ENCODE assay signal across 17 cellular contexts in genomic region chr1:183607322-183607980, GRCh38. TPM values are rescaled to one million over a fixed set of nuclear protein-coding genes. Genes with fewer than 3 reads are reported as not detected.
DNase-seq lines count a peak whose midpoint lies in the region; ATAC-seq and TF ChIP-seq lines count a peak whose summit lies in the region.
"Had no signal": no experiment of that assay in that cellular context is flagged by ENCODE, and none has a peak within 500 bp of the region (broad histone marks: within the 10 kb centered on the region; RNA-seq: fewer than 3 reads in every experiment).

No MANE protein-coding gene starts in this region.

- H3K27ac Mint-ChIP-seq in nephron, result peak overlapping the region; percentile 57 to 95 (median 85)
- peak overlapping the region in 1 of 2 donors; percentile 78 for H3K27ac Mint-ChIP-seq in stimulated activated naive CD8-positive, alpha-beta T cell treated with anti-CD3 and anti-CD28 coated beads, Interleukin-15, amount 100 ng/mL, for 72 hours
- H3K27ac Mint-ChIP-seq: activated T-cell treated with anti-CD3 and anti-CD28 coated beads, Interleukin-2, amount 50 U/mL, for 24 hours had no signal

- in situ Hi-C loops in GM23248 (cut with MboI), result no loop called here

- H3K4me2 ChIP-seq in GM23248 (ENCODE audit: unreplicated experiment) (peak overlapping the region; percentile 69), MM.1S (ENCODE audit: low read depth, low read length) (no peak overlapping the region)
- H3K4me2 ChIP-seq: hepatocyte had no signal

- H3K36me3 ChIP-seq in GM23248 (ENCODE audit: low read depth) (no peaks in the 10 kb centered on the region), MM.1S (replicated peaks; ENCODE audit: insufficient read depth, low read length) (no peaks in the 10 kb centered on the region)

- H3K9me2 ChIP-seq in GM23248 (ENCODE audit: insufficient read depth) (no peaks in the 10 kb centered on the region), MM.1S (replicated peaks; ENCODE audit: insufficient read depth, low read length) (no peaks in the 10 kb centered on the region)

- H3K9me3 ChIP-seq in GM23248 (ENCODE audit: low read depth) (no peaks in the 10 kb centered on the region), MM.1S (replicated peaks; ENCODE audit: insufficient read depth, low read length) (no peaks in the 10 kb centered on the region)

- H3K4me3 Mint-ChIP-seq in nephron, result no peak overlapping the region
- no peak overlapping the region for H3K4me3 Mint-ChIP-seq in stimulated activated naive CD8-positive, alpha-beta T cell treated with anti-CD3 and anti-CD28 coated beads, Interleukin-15, amount 100 ng/mL, for 72 hours
- H3K4me3 Mint-ChIP-seq: activated T-cell treated with anti-CD3 and anti-CD28 coated beads, Interleukin-2, amount 50 U/mL, for 24 hours had no signal

- H3K4me1 ChIP-seq in GM23248 (ENCODE audit: insufficient read depth) (peaks cover 50% of the 10 kb centered on the region), MM.1S (ENCODE audit: low read length) (peaks cover 18% of the 10 kb centered on the region)

- H4K20me1 ChIP-seq in GM23248 (ENCODE audit: insufficient read depth), result no peaks in the 10 kb centered on the region
- no peaks in the 10 kb centered on the region for H4K20me1 ChIP-seq in MM.1S (ENCODE audit: insufficient read depth, low read length)

- no peaks in the 10 kb centered on the region for H3K36me3 Mint-ChIP-seq in nephron (ENCODE audit: low read depth)

- no peak for TF ChIP-seq CTCF in MM.1S (IDR thresholded peaks at IDR 0.05; ENCODE audit: low read length)
- no peak for TF ChIP-seq CTCF in nephron (IDR thresholded peaks at IDR 0.05; ENCODE audit: unreplicated experiment in 3 of 3)

- H3K27me3 Mint-ChIP-seq in nephron (ENCODE audit: low read depth), result peaks cover 6% of the 10 kb centered on the region
- H3K27me3 Mint-ChIP-seq in stimulated activated naive CD8-positive, alpha-beta T cell treated with anti-CD3 and anti-CD28 coated beads, Interleukin-15, amount 100 ng/mL, for 72 hours, result peaks cover 40% of the 10 kb centered on the region

- peak overlapping the region; percentile 69 for H3K9ac ChIP-seq in GM23248
- H3K9ac ChIP-seq in MM.1S (ENCODE audit: low read length), result no peak overlapping the region

- ATAC-seq in GM18868 (IDR thresholded peaks at IDR 0.05; ENCODE audit: unreplicated experiment) (peak; percentile 33), esophagus mucosa (no peak)
- ATAC-seq in stimulated activated naive CD8-positive, alpha-beta T cell treated with anti-CD3 and anti-CD28 coated beads, Interleukin-15, amount 100 ng/mL, for 72 hours, result no peak

- H2AFZ ChIP-seq in GM23248 (peak overlapping the region; percentile 61), MM.1S (ENCODE audit: low read length) (0 out of 2 replicates have a peak overlapping the region, but pooled peaks have one; percentile 7)
- H2AFZ ChIP-seq: hepatocyte had no signal

- H3K27me3 ChIP-seq in GM23248 (replicated peaks; ENCODE audit: insufficient read depth), result no peaks in the 10 kb centered on the region
- no peaks in the 10 kb centered on the region for H3K27me3 ChIP-seq in MM.1S (replicated peaks; ENCODE audit: insufficient read depth, low read length)
- H3K27me3 ChIP-seq: hepatocyte had no signal

- peaks cover 46% of the 10 kb centered on the region for H3K4me1 Mint-ChIP-seq in nephron
- peaks cover 11% of the 10 kb centered on the region for H3K4me1 Mint-ChIP-seq in stimulated activated naive CD8-positive, alpha-beta T cell treated with anti-CD3 and anti-CD28 coated beads, Interleukin-15, amount 100 ng/mL, for 72 hours

- H3K27ac ChIP-seq in GM23248 (peak overlapping the region; percentile 95), MM.1S (ENCODE audit: low read length) (peak overlapping the region; percentile 3; the same call in 1 of the 2 replicates)
- H3K27ac ChIP-seq: hepatocyte, HL-60 had no signal

- no peaks in the 10 kb centered on the region for H3K9me3 Mint-ChIP-seq in nephron
- H3K9me3 Mint-ChIP-seq in stimulated activated naive CD8-positive, alpha-beta T cell treated with anti-CD3 and anti-CD28 coated beads, Interleukin-15, amount 100 ng/mL, for 72 hours, result no peaks in the 10 kb centered on the region
- H3K9me3 Mint-ChIP-seq: activated T-cell treated with anti-CD3 and anti-CD28 coated beads, Interleukin-2, amount 50 U/mL, for 24 hours had no signal

- no peak overlapping the region for H3K4me3 ChIP-seq in GM23248
- no peak overlapping the region for H3K4me3 ChIP-seq in MM.1S (ENCODE audit: low read length)
- H3K4me3 ChIP-seq: hepatocyte had no signal

- no peaks in the 10 kb centered on the region for H3K79me2 ChIP-seq in GM23248 (ENCODE audit: insufficient read depth)
- no peaks in the 10 kb centered on the region for H3K79me2 ChIP-seq in MM.1S (ENCODE audit: low read length)
- H3K79me2 ChIP-seq: hepatocyte had no signal

- H3F3A ChIP-seq in GM23248 (ENCODE audit: insufficient read depth) (peaks cover 44% of the 10 kb centered on the region), MM.1S (ENCODE audit: insufficient read depth, low read length) (no peaks in the 10 kb centered on the region)

- WGBS in GM23248 (ENCODE audit: low coverage in 1 of 2, low lambda C conversion rate in 2 of 2, missing lambda C conversion rate in 2 of 2), 2 experiments, result 96 to 98% methylated on average over 2 of the region's 2 CpGs

- DNase-seq in GM23248 (no peak), MM.1S (no peak), SW480 (ENCODE audit: low spot score) (no peak), NCI-H2081 (lab: John Stamatoyannopoulos, UW) (no peak)
- DNase-seq in stimulated activated naive CD8-positive, alpha-beta T cell treated with anti-CD3 and anti-CD28 coated beads, Interleukin-15, amount 100 ng/mL, for 72 hours, result no peak
- DNase-seq: activated T-cell treated with anti-CD3 and anti-CD28 coated beads, Interleukin-2, amount 50 U/mL, for 24 hours; NCI-H446; SIG-M5; stimulated activated CD4-positive, alpha-beta T cell treated with anti-CD3 and anti-CD28 coated beads, Interleukin-4, amount 100 ng/mL, for 24 hours had no signal

RNA-seq across cellular contexts. Expression of gene NCF2, which starts 17.2 kb away (rescaled TPM):
- not detected in 2 replicates for total RNA-seq in GM23248 (2014; rRNA removed; shearing (Covaris generic))
- polyA plus RNA-seq in GM23248 (2016; fragmentation: Nextera tagmentation; extraction: Ambion mirVana), result 0.28 and 0.41 TPM in 2 replicates
- total RNA-seq in esophagus mucosa, result 8.3 TPM
- total RNA-seq: H1, lung microvascular endothelial cell had no signal
- polyA plus RNA-seq: H1 had no signal

RNA-seq across cellular contexts. Expression of gene ARPC5, which starts 28.1 kb away (rescaled TPM):
- 388 and 428 TPM in 2 replicates for total RNA-seq in GM23248 (2014; rRNA removed; shearing (Covaris generic))
- polyA plus RNA-seq in GM23248 (2016; fragmentation: Nextera tagmentation; extraction: Ambion mirVana), result 666 and 676 TPM in 2 replicates
- total RNA-seq in esophagus mucosa, result 97.8 TPM

RNA-seq across cellular contexts. Expression of gene APOBEC4, which starts 45.7 kb away (rescaled TPM):
- not detected in 2 replicates for total RNA-seq in GM23248 (2014; rRNA removed; shearing (Covaris generic))
- polyA plus RNA-seq in GM23248 (2016; fragmentation: Nextera tagmentation; extraction: Ambion mirVana), result not detected in 2 replicates
- not detected for total RNA-seq in esophagus mucosa
- total RNA-seq: H1, lung microvascular endothelial cell, pulmonary artery endothelial cell had no signal
- polyA plus RNA-seq: H1, hepatocyte had no signal
